9 cellular contexts compared by ENCODE assay signal in the genomic region with DNA sequence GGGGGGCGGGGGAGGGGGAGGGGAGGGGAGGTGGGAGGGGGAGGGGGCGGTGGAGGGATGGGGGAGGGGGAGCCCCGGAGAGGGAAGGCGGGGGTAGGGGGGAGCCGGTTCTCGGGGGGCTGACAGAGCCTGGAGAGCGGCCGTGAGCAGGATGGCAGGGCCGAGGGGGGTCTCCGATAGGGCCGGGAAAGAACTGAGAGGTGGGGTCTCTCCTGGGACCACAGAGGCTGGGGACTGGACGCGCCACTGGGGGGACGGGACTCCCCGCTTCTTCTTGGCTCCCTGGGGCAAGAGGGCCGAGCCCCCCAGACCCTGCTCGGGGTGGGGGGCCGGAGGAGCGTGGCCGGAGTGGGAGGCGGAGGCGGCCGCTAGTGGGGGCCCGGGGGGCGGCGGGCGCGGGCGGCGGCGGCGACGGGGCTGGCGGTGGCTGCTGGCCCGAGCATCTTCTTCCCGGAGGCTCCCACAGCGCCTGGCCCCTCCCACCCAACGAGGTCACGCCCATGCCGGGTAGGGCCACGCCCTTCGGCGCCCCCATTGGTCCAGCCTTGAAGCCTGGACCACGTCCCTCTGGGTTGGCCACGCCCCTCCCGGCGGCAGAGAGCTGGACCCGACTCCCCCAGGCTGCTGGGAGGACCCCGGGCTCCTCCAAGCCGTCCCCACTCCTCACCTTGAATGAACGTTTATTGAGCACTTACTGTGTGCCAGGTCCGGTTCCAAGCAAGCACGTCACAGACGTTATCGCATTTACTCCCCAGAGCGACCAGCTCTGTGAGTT. TPM values are rescaled to one million over a fixed set of nuclear protein-coding genes. Genes with fewer than 3 reads are reported as not detected.
A peak's percentile ranks its signal among the peaks of the same experiment; 100 is the strongest.
DNase-seq lines count a peak whose midpoint lies in the region; ATAC-seq lines count a peak whose summit lies in the region.
"Had no signal": no experiment of that assay in that cellular context is flagged by ENCODE, and none has a peak within 500 bp of the region (broad histone marks: within the 10 kb centered on the region; RNA-seq: fewer than 3 reads in every experiment).

A gene with protein sequence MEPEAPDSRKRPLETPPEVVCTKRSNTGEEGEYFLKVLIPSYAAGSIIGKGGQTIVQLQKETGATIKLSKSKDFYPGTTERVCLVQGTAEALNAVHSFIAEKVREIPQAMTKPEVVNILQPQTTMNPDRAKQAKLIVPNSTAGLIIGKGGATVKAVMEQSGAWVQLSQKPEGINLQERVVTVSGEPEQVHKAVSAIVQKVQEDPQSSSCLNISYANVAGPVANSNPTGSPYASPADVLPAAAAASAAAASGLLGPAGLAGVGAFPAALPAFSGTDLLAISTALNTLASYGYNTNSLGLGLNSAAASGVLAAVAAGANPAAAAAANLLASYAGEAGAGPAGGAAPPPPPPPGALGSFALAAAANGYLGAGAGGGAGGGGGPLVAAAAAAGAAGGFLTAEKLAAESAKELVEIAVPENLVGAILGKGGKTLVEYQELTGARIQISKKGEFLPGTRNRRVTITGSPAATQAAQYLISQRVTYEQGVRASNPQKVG (minus strand): TSS at position 302 of the 775 bp plus-strand sequence. CDS start 514 bp downstream, outside the sequence.

- no peaks in the 10 kb centered on the region for H3K9me3 Mint-ChIP-seq in activated CD4-positive, alpha-beta T cell treated with anti-CD3 and anti-CD28 coated beads for 36 hours (ENCODE audit: low read depth)
- no peaks in the 10 kb centered on the region for H3K9me3 Mint-ChIP-seq in activated naive CD8-positive, alpha-beta T cell treated with anti-CD3 and anti-CD28 coated beads, Interleukin-2, amount 10 ng/mL, durations not matched to agents 7 days and 5 days

- peaks cover 51% of the 10 kb centered on the region for H3K27me3 Mint-ChIP-seq in activated CD4-positive, alpha-beta T cell treated with anti-CD3 and anti-CD28 coated beads for 36 hours
- H3K27me3 Mint-ChIP-seq in activated naive CD8-positive, alpha-beta T cell treated with anti-CD3 and anti-CD28 coated beads, Interleukin-2, amount 10 ng/mL, durations not matched to agents 7 days and 5 days = peaks cover 74% of the 10 kb centered on the region

- H3K4me3 Mint-ChIP-seq in activated CD4-positive, alpha-beta T cell treated with anti-CD3 and anti-CD28 coated beads for 36 hours = no peak within 1 kb of the TSS
- H3K4me3 Mint-ChIP-seq in activated naive CD8-positive, alpha-beta T cell treated with anti-CD3 and anti-CD28 coated beads, Interleukin-2, amount 10 ng/mL, durations not matched to agents 7 days and 5 days = no peak within 1 kb of the TSS

- POLR2A ChIA-PET in activated CD4-positive, alpha-beta T cell treated with anti-CD3 and anti-CD28 coated beads for 36 hours (lab: Charles Lee) = no interaction called here
- POLR2A ChIA-PET in activated naive CD8-positive, alpha-beta T cell treated with anti-CD3 and anti-CD28 coated beads, Interleukin-2, amount 10 ng/mL, durations not matched to agents 7 days and 5 days (lab: Charles Lee) = interaction anchor here (0.9 kb wide), 1 partner anchor 10 kb away, joined by 3 read pairs; no protein-coding TSS in a partner anchor

- no peaks in the 10 kb centered on the region for H3K36me3 Mint-ChIP-seq in activated CD4-positive, alpha-beta T cell treated with anti-CD3 and anti-CD28 coated beads for 36 hours (ENCODE audit: low read depth)
- H3K36me3 Mint-ChIP-seq in activated naive CD8-positive, alpha-beta T cell treated with anti-CD3 and anti-CD28 coated beads, Interleukin-2, amount 10 ng/mL, durations not matched to agents 7 days and 5 days = no peaks in the 10 kb centered on the region

- CTCF ChIA-PET in activated CD4-positive, alpha-beta T cell treated with anti-CD3 and anti-CD28 coated beads for 36 hours (lab: Charles Lee) = interaction anchor here (0.9 kb wide), 1 partner anchor 43 kb away, joined by 4 read pairs; no protein-coding TSS in a partner anchor

- peak; percentile 82 for ATAC-seq in activated CD4-positive, alpha-beta T cell treated with anti-CD3 and anti-CD28 coated beads for 36 hours
- peak; percentile 45 for ATAC-seq in activated naive CD8-positive, alpha-beta T cell treated with anti-CD3 and anti-CD28 coated beads, Interleukin-2, amount 10 ng/mL, durations not matched to agents 7 days and 5 days (ENCODE audit: low read depth)
- ATAC-seq in HG03342 (IDR thresholded peaks at IDR 0.05; ENCODE audit: unreplicated experiment) (no peak), GM21423 (IDR thresholded peaks at IDR 0.05; ENCODE audit: unreplicated experiment) (no peak)

- intact Hi-C loops in activated CD4-positive, alpha-beta T cell treated with anti-CD3 and anti-CD28 coated beads for 36 hours (cut with DNase I, micrococcal nuclease) = loop anchor here in 1 of 2 experiments (1.0 kb wide), 1 partner anchor 22 kb away; a partner anchor contains a TSS
- intact Hi-C loops in cardiac septum (cut with DNase I) = no loop called here

- DNase-seq in activated CD4-positive, alpha-beta T cell treated with anti-CD3 and anti-CD28 coated beads for 36 hours = peak; percentile 78
- DNase-seq in activated CD4-positive, alpha-beta T cell treated with anti-CD3 and anti-CD28 coated beads, Interleukin-2, amount 50 U/mL, for 1 hour = no peak
- peak; percentile 60 to 84 for DNase-seq in NCI-H524 (lab: John Stamatoyannopoulos, UW)
- DNase-seq in activated naive CD8-positive, alpha-beta T cell treated with anti-CD3 and anti-CD28 coated beads, Interleukin-2, amount 10 ng/mL, durations not matched to agents 7 days and 5 days = peak; percentile 62
- DNase-seq in cardiac septum (ENCODE audit: low spot score) = peak; percentile 84
- DNase-seq in pons (ENCODE audit: low spot score) = peak; percentile 79

- no peak within 1 kb of the TSS for H3K27ac Mint-ChIP-seq in activated CD4-positive, alpha-beta T cell treated with anti-CD3 and anti-CD28 coated beads for 36 hours
- no peak within 1 kb of the TSS for H3K27ac Mint-ChIP-seq in activated naive CD8-positive, alpha-beta T cell treated with anti-CD3 and anti-CD28 coated beads, Interleukin-2, amount 10 ng/mL, durations not matched to agents 7 days and 5 days

- peaks cover 17% of the 10 kb centered on the region for H3K4me1 Mint-ChIP-seq in activated CD4-positive, alpha-beta T cell treated with anti-CD3 and anti-CD28 coated beads for 36 hours
- peaks cover 20% of the 10 kb centered on the region for H3K4me1 Mint-ChIP-seq in activated naive CD8-positive, alpha-beta T cell treated with anti-CD3 and anti-CD28 coated beads, Interleukin-2, amount 10 ng/mL, durations not matched to agents 7 days and 5 days

RNA-seq across cellular contexts. Expression of the gene that starts here (rescaled TPM):
- under 1 TPM; 0.02 to 0.09 TPM for total RNA-seq in activated CD4-positive, alpha-beta T cell treated with anti-CD3 and anti-CD28 coated beads for 36 hours
- not detected for total RNA-seq in activated naive CD8-positive, alpha-beta T cell treated with anti-CD3 and anti-CD28 coated beads, Interleukin-2, amount 10 ng/mL, durations not matched to agents 7 days and 5 days
- total RNA-seq in cardiac septum = 5.9 TPM
- total RNA-seq: activated CD8-positive, alpha-beta memory T cell treated with anti-CD3 and anti-CD28 coated beads for 36 hours had no signal

Comparison
In these comparisons a context has a peak if more than half of its experiments do, and no peak if none do; other contexts are left out.
1. Peak in DNase-seq and ATAC-seq in activated CD4-positive, alpha-beta T cell treated with anti-CD3 and anti-CD28 coated beads for 36 hours; RNA of the gene not detected or under 1 TPM.
2. Peak in DNase-seq and ATAC-seq in activated naive CD8-positive, alpha-beta T cell treated with anti-CD3 and anti-CD28 coated beads, Interleukin-2, amount 10 ng/mL, durations not matched to agents 7 days and 5 days; RNA of the gene not detected or under 1 TPM.